Comparison of ENCODE assay signal across 16 cellular contexts in genomic region chr17:55157165-55157564, GRCh38.
DNase-seq lines count a peak whose midpoint lies in the region; ATAC-seq and TF ChIP-seq lines count a peak whose summit lies in the region.
"Had no signal": no experiment of that assay in that cellular context is flagged by ENCODE, and none has a peak within 500 bp of the region (broad histone marks: within the 10 kb centered on the region; RNA-seq: fewer than 3 reads in every experiment).

No MANE protein-coding gene starts in this region.

- H3K4me1 ChIP-seq in body of pancreas (peaks cover 30% of the 10 kb centered on the region), lower lobe of right lung (no peaks in the 10 kb centered on the region), osteoblast (ENCODE audit: insufficient read depth, low read length) (peaks cover 9% of the 10 kb centered on the region)

- H2AFZ ChIP-seq in osteoblast (ENCODE audit: low read length) = no peak overlapping the region

- H3K27ac ChIP-seq in body of pancreas (no peak overlapping the region), lower lobe of right lung (no peak overlapping the region), osteoblast (ENCODE audit: low read depth, low read length) (no peak overlapping the region)

- CTCF ChIA-PET in activated CD4-positive, alpha-beta memory T cell treated with anti-CD3 and anti-CD28 coated beads for 36 hours (lab: Charles Lee) = no interaction called here

- no peaks in the 10 kb centered on the region for H3K27me3 Mint-ChIP-seq in activated CD4-positive, alpha-beta memory T cell treated with anti-CD3 and anti-CD28 coated beads for 36 hours
- H3K27me3 Mint-ChIP-seq: stimulated activated memory B cell treated with anti-CD40 and anti-IgM and Interleukin-4, amounts not matched to agents 10 μg/mL and 1 μg/mL and 100 μg/mL, for 72 hours had no signal

- POLR2A ChIA-PET in activated CD4-positive, alpha-beta memory T cell treated with anti-CD3 and anti-CD28 coated beads for 36 hours (lab: Charles Lee) = no interaction called here

- no peaks in the 10 kb centered on the region for H4K20me1 ChIP-seq in osteoblast (ENCODE audit: insufficient read depth, low read length)

- no peaks in the 10 kb centered on the region for H3K9me3 ChIP-seq in body of pancreas
- H3K9me3 ChIP-seq in lower lobe of right lung = no peaks in the 10 kb centered on the region
- no peaks in the 10 kb centered on the region for H3K9me3 ChIP-seq in osteoblast (ENCODE audit: low read depth, low read length)

- TF ChIP-seq CTCF in body of pancreas (IDR thresholded peaks at IDR 0.05) (no peak), lower lobe of right lung (IDR thresholded peaks at IDR 0.05) (no peak), osteoblast (IDR thresholded peaks at IDR 0.05; ENCODE audit: extremely low read depth, low read depth, low read length) (no peak)

- peak; percentile 14 for DNase-seq in G401 (ENCODE audit: low spot score)
- DNase-seq in NCI-H1694 treated with DMSO at 0.1 percent for 48 hours (lab: John Stamatoyannopoulos, UW) = peak; percentile 61
- DNase-seq in body of pancreas = peak in 2 of 4 donors; percentile 38 to 42
- no peak for DNase-seq in lower lobe of right lung
- DNase-seq in osteoblast (ENCODE audit: insufficient read length, low spot score, missing footprints) = no peak
- no peak for DNase-seq in activated CD4-positive, alpha-beta memory T cell treated with anti-CD3 and anti-CD28 coated beads for 36 hours
- no peak for DNase-seq in erythroblast (lab: John Stamatoyannopoulos, UW)
- DNase-seq: caudate nucleus; CD8-positive, alpha-beta T cell; NCI-H2029 treated with DMSO at 0.1 percent for 48 hours; occipital lobe; SHP77; stimulated activated CD4-positive, alpha-beta T cell treated with anti-CD3 and anti-CD28 coated beads, Interleukin-1b, Interleukin-23, amount 100 ng/mL, for 48 hours had no signal

- H3K79me2 ChIP-seq in osteoblast (ENCODE audit: insufficient read depth, low read length) = no peaks in the 10 kb centered on the region

- 23 to 24% methylated on average over 2 of the region's 2 CpGs for WGBS in body of pancreas, 2 donors

- H3K4me3 ChIP-seq in body of pancreas = no peak overlapping the region
- H3K4me3 ChIP-seq in lower lobe of right lung = no peak overlapping the region
- no peak overlapping the region for H3K4me3 ChIP-seq in osteoblast (ENCODE audit: insufficient read depth, low read length)

- intact Hi-C loops in body of pancreas (cut with DNase I) (no loop called here), lower lobe of right lung (cut with DNase I) (no loop called here)
- intact Hi-C loops in activated CD4-positive, alpha-beta memory T cell treated with anti-CD3 and anti-CD28 coated beads for 36 hours (cut with micrococcal nuclease) = no loop called here

- no peak overlapping the region for H3K4me3 Mint-ChIP-seq in activated CD4-positive, alpha-beta memory T cell treated with anti-CD3 and anti-CD28 coated beads for 36 hours
- H3K4me3 Mint-ChIP-seq: activated T-helper 1 cell treated with anti-CD3 and anti-CD28 coated beads, Interleukin-12 subunit alpha, Interleukin-12 subunit beta, Interleukin-2, Interleukin-4 antibody, amounts not matched to agents 30 ng/mL and 10 ng/mL and 1 ng/mL, durations not matched to agents 14 hours and 24 hours and 36 hours; CD8-positive, alpha-beta T cell; stimulated activated memory B cell treated with anti-CD40 and anti-IgM and Interleukin-4, amounts not matched to agents 10 μg/mL and 1 μg/mL and 100 μg/mL, for 72 hours had no signal

- ATAC-seq in body of pancreas (peak; percentile 63), lower lobe of right lung (peak; percentile 43 to 77), GM18505 (IDR thresholded peaks at IDR 0.05; ENCODE audit: unreplicated experiment) (no peak)
- ATAC-seq: CD8-positive, alpha-beta T cell; stimulated activated memory B cell treated with anti-CD40 and anti-IgM and Interleukin-4, amounts not matched to agents 10 μg/mL and 1 μg/mL and 100 μg/mL, for 72 hours had no signal

- H3K27ac Mint-ChIP-seq in activated CD4-positive, alpha-beta memory T cell treated with anti-CD3 and anti-CD28 coated beads for 36 hours = no peak overlapping the region
- H3K27ac Mint-ChIP-seq: activated T-helper 1 cell treated with anti-CD3 and anti-CD28 coated beads, Interleukin-12 subunit alpha, Interleukin-12 subunit beta, Interleukin-2, Interleukin-4 antibody, amounts not matched to agents 30 ng/mL and 10 ng/mL and 1 ng/mL, durations not matched to agents 14 hours and 24 hours and 36 hours; CD8-positive, alpha-beta T cell; stimulated activated memory B cell treated with anti-CD40 and anti-IgM and Interleukin-4, amounts not matched to agents 10 μg/mL and 1 μg/mL and 100 μg/mL, for 72 hours had no signal

- no peaks in the 10 kb centered on the region for H3K4me1 Mint-ChIP-seq in activated CD4-positive, alpha-beta memory T cell treated with anti-CD3 and anti-CD28 coated beads for 36 hours (ENCODE audit: low read depth)
- H3K4me1 Mint-ChIP-seq: stimulated activated memory B cell treated with anti-CD40 and anti-IgM and Interleukin-4, amounts not matched to agents 10 μg/mL and 1 μg/mL and 100 μg/mL, for 72 hours had no signal

- H3K36me3 ChIP-seq in body of pancreas (replicated peaks in 1 of 2; ENCODE audit: insufficient read depth in 1 of 2, low read depth in 2 of 2) = no peaks in the 10 kb centered on the region
- H3K36me3 ChIP-seq in lower lobe of right lung = peaks cover 7% of the 10 kb centered on the region
- no peaks in the 10 kb centered on the region for H3K36me3 ChIP-seq in osteoblast (ENCODE audit: insufficient read depth, low read length)

- no peaks in the 10 kb centered on the region for H3K27me3 ChIP-seq in body of pancreas
- no peaks in the 10 kb centered on the region for H3K27me3 ChIP-seq in lower lobe of right lung (ENCODE audit: low read depth)
- no peaks in the 10 kb centered on the region for H3K27me3 ChIP-seq in osteoblast (ENCODE audit: insufficient read depth, low read length)

- no peaks in the 10 kb centered on the region for H3K9me3 Mint-ChIP-seq in activated CD4-positive, alpha-beta memory T cell treated with anti-CD3 and anti-CD28 coated beads for 36 hours
- H3K9me3 Mint-ChIP-seq: activated T-helper 1 cell treated with anti-CD3 and anti-CD28 coated beads, Interleukin-12 subunit alpha, Interleukin-12 subunit beta, Interleukin-2, Interleukin-4 antibody, amounts not matched to agents 30 ng/mL and 10 ng/mL and 1 ng/mL, durations not matched to agents 14 hours and 24 hours and 36 hours; CD8-positive, alpha-beta T cell; stimulated activated memory B cell treated with anti-CD40 and anti-IgM and Interleukin-4, amounts not matched to agents 10 μg/mL and 1 μg/mL and 100 μg/mL, for 72 hours had no signal

- in situ Hi-C loops in G401 (cut with HindIII; ENCODE audit: low sequenced_read_pairs) = no loop called here

- TF ChIP-seq POLR2A in body of pancreas (IDR thresholded peaks at IDR 0.05) (no peak), GM18505 (IDR thresholded peaks at IDR 0.05; ENCODE audit: borderline replicate concordance, extremely low read depth, insufficient read depth, insufficient read length) (no peak), erythroblast (IDR thresholded peaks at IDR 0.05; ENCODE audit: low read length) (no peak)

- H3K4me2 ChIP-seq in osteoblast (ENCODE audit: insufficient read depth, low read length) = no peak overlapping the region

- peaks cover 1% of the 10 kb centered on the region for H3K36me3 Mint-ChIP-seq in activated CD4-positive, alpha-beta memory T cell treated with anti-CD3 and anti-CD28 coated beads for 36 hours

Comparison
In these comparisons a context has a peak if more than half of its experiments do, and no peak if none do; other contexts are left out.
1. DNase-seq: peak in G401 (single experiment) and NCI-H1694 treated with DMSO at 0.1 percent for 48 hours (single experiment); none in lower lobe of right lung (single experiment), osteoblast (single experiment), activated CD4-positive, alpha-beta memory T cell treated with anti-CD3 and anti-CD28 coated beads for 36 hours (single experiment) and erythroblast (0 of 2).